ENCODE assay signal across 1 cellular context in genomic region chr7:27161721-27162547, GRCh38.
TF ChIP-seq lines count a peak whose summit lies in the region.

No MANE protein-coding gene starts in this region.

TF ChIP-seq in H1, 55 proteins besides CTCF, POLR2A, EP300 and RAD21:
- TF ChIP-seq EGR1 (IDR thresholded peaks at IDR 0.05; ENCODE audit: borderline replicate concordance, low read depth, low read length) (no peak), EZH2 (IDR thresholded peaks at IDR 0.05; ENCODE audit: low read depth, low read length, severe bottlenecking) (peak; percentile 82), SUZ12 (IDR thresholded peaks at IDR 0.05; ENCODE audit: low read length) (peak; percentile 47), SP1 (IDR thresholded peaks at IDR 0.05; ENCODE audit: low read depth, low read length) (no peak), TEAD4 (IDR thresholded peaks at IDR 0.05; ENCODE audit: low read depth, low read length) (no peak), RNF2 (IDR thresholded peaks at IDR 0.05; ENCODE audit: borderline replicate concordance, low read depth, low read length, missing control alignments, poor library complexity, severe bottlenecking) (peak; percentile 93), GABPA (IDR thresholded peaks at IDR 0.05; ENCODE audit: borderline replicate concordance, insufficient read depth, low read length) (no peak)
